1 cellular context compared by ENCODE assay signal in the genomic region with DNA sequence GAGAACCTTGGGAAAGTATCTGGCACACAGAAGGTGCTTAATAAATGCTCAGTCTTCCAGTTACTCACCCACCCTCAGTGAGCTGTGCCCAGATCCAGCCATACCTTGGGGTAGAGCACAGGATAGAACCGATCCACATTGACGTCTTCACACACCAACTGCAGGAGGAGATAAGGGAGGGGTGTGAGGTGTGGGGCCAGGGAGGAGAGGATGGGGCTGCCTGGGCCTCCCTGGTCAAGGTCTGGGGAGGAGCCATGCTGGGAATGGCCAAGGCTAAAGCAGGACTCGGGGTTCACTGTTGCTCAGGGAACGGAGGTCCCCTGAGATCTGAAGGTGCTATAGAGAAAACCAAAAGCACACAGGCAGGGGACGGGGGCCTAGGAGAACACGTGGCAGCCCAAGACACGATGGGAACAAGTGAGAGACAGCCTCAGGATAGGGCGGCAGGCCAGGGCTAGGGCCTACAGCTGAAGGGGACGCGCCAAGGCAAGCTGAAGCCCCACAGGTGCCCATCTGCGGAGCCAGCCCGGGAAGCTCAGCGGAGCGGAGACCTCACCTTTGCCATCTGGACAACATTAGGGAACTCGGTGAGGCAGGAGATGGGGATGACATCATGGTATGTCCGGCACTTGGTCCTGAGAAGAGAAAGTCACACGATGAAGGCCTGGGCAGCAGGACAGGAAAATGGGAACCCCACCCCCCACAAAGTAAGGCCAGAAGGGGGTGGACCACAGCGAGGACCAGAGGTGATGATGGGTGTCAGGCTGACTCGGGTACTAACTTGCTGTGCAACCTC.
TF ChIP-seq lines count a peak whose summit lies in the region.

No MANE protein-coding gene starts in this region.

TF ChIP-seq in HepG2, 621 proteins besides CTCF, POLR2A, EP300 and RAD21 (continued from another document):
- TF ChIP-seq ATF2 (CRISPR knock-in tag; IDR thresholded peaks at IDR 0.05) (no peak), GLMP (CRISPR knock-in tag; IDR thresholded peaks at IDR 0.05; ENCODE audit: borderline replicate concordance) (no peak), ZEB1 (IDR thresholded peaks at IDR 0.05; ENCODE audit: insufficient replicate concordance, low read depth) (no peak), ATF7 (IDR thresholded peaks at IDR 0.05) (peak; percentile 60), ATF7 (CRISPR knock-in tag; IDR thresholded peaks at IDR 0.05) (no peak)
